Comparison of ENCODE assay signal across 8 cellular contexts in genomic region chr9:34651876-34652602, GRCh38. TPM values are rescaled to one million over a fixed set of nuclear protein-coding genes. Genes with fewer than 3 reads are reported as not detected.
DNase-seq lines count a peak whose midpoint lies in the region; ATAC-seq, FAIRE-seq and TF ChIP-seq lines count a peak whose summit lies in the region.

IL11RA (plus strand) TSS chr9:34652185; CDS start chr9:34655218, 3,033 bp downstream.

- no peaks in the 10 kb centered on the region for H3K9me3 Mint-ChIP-seq in activated CD4-positive, alpha-beta memory T cell treated with anti-CD3 and anti-CD28 coated beads for 36 hours

- no peaks in the 10 kb centered on the region for H3K27me3 ChIP-seq in endothelial cell of umbilical vein (ENCODE audit: control insufficient read depth in 2 of 2, insufficient read depth in 2 of 2, low read length in 2 of 2)

- no peaks in the 10 kb centered on the region for H3K9me3 ChIP-seq in endothelial cell of umbilical vein (replicated peaks; ENCODE audit: control insufficient read depth, insufficient read depth, low read length)

- TF ChIP-seq POLR2A in endothelial cell of umbilical vein (IDR thresholded peaks at IDR 0.05; ENCODE audit: low read depth, low read length), result no peak

- POLR2A ChIA-PET in activated CD4-positive, alpha-beta memory T cell treated with anti-CD3 and anti-CD28 coated beads for 36 hours (lab: Charles Lee), result interaction anchor here (1.5 kb wide), 1 partner anchor 13 kb away, joined by 3 read pairs; no protein-coding TSS in a partner anchor
- POLR2A ChIA-PET in endothelial cell of umbilical vein (lab: Charles Lee), result no interaction called here

- H3K9me1 ChIP-seq in endothelial cell of umbilical vein (replicated peaks; ENCODE audit: control insufficient read depth, extremely low read depth, insufficient read depth, low read length), result no peaks in the 10 kb centered on the region

- FAIRE-seq in endothelial cell of umbilical vein (lab: Jason Lieb, UNC), result peak; percentile 90

- H3K36me3 ChIP-seq in endothelial cell of umbilical vein (ENCODE audit: control insufficient read depth in 2 of 2, extremely low read depth in 1 of 2, insufficient read depth in 2 of 2, low read length in 2 of 2), result peaks cover 0 to 14% of the 10 kb centered on the region in 2 experiments

- H3K9ac ChIP-seq in endothelial cell of umbilical vein (replicated peaks; ENCODE audit: extremely low read depth, insufficient read depth, low read length), result peak within 1 kb of the TSS; percentile 12

- peak within 1 kb of the TSS; percentile 44 for H3K4me2 ChIP-seq in endothelial cell of umbilical vein (ENCODE audit: insufficient read depth, low read length)

- H3K4me1 ChIP-seq in endothelial cell of umbilical vein (ENCODE audit: control insufficient read depth, extremely low read depth, insufficient read depth, low read length), result peaks cover 32% of the 10 kb centered on the region

- peak within 1 kb of the TSS; percentile 44 for H3K27ac Mint-ChIP-seq in activated CD4-positive, alpha-beta memory T cell treated with anti-CD3 and anti-CD28 coated beads for 36 hours

- no peaks in the 10 kb centered on the region for H4K20me1 ChIP-seq in endothelial cell of umbilical vein (replicated peaks; ENCODE audit: control insufficient read depth, extremely low read depth, insufficient read depth, low read length)

- no peak within 1 kb of the TSS for H3K27ac ChIP-seq in endothelial cell of umbilical vein (ENCODE audit: insufficient read depth, low read depth, low read length)

- ATAC-seq in GM19463 (IDR thresholded peaks at IDR 0.05; ENCODE audit: unreplicated experiment) (no peak), HG03108 (IDR thresholded peaks at IDR 0.05; ENCODE audit: unreplicated experiment) (no peak)

- peaks cover 29% of the 10 kb centered on the region for H3K36me3 Mint-ChIP-seq in activated CD4-positive, alpha-beta memory T cell treated with anti-CD3 and anti-CD28 coated beads for 36 hours

- TF ChIP-seq CTCF in endothelial cell of umbilical vein (IDR thresholded peaks at IDR 0.05; ENCODE audit: extremely low read depth in 1 of 2, insufficient read depth in 1 of 2, low read depth in 1 of 2, low read length in 2 of 2), result no peak

- H3K4me1 Mint-ChIP-seq in activated CD4-positive, alpha-beta memory T cell treated with anti-CD3 and anti-CD28 coated beads for 36 hours (ENCODE audit: low read depth), result peaks cover 36% of the 10 kb centered on the region

- H2AFZ ChIP-seq in endothelial cell of umbilical vein (ENCODE audit: low read depth, low read length), result peak within 1 kb of the TSS; percentile 43

- H3K27me3 Mint-ChIP-seq in activated CD4-positive, alpha-beta memory T cell treated with anti-CD3 and anti-CD28 coated beads for 36 hours, result no peaks in the 10 kb centered on the region

- dilution Hi-C loops in endothelial cell of umbilical vein (cut with MboI; ENCODE audit: extremely low pct_ligation_motif_present, low sequenced_read_pairs), result no loop called here

- H3K79me2 ChIP-seq in endothelial cell of umbilical vein (ENCODE audit: control insufficient read depth, insufficient read depth, low read length), result peaks cover 6% of the 10 kb centered on the region

- DNase-seq in DMS 273 (lab: John Stamatoyannopoulos, UW; ENCODE audit: unreplicated experiment) (peak; percentile 82), LoVo (ENCODE audit: low spot score) (peak; percentile 71), endothelial cell of umbilical vein (ENCODE audit: low read depth, low spot score) (peak; percentile 82), lung microvascular endothelial cell (ENCODE audit: low read depth in 2 of 2) (peak; percentile 83 to 89)
- DNase-seq in activated CD4-positive, alpha-beta memory T cell treated with anti-CD3 and anti-CD28 coated beads for 36 hours, result peak; percentile 79
- DNase-seq in stimulated activated CD8-positive, alpha-beta memory T cell treated with anti-CD3 and anti-CD28 coated beads, Interleukin-4, amount 100 ng/mL, for 24 hours (ENCODE audit: low read depth), result peak; percentile 39

- intact Hi-C loops in activated CD4-positive, alpha-beta memory T cell treated with anti-CD3 and anti-CD28 coated beads for 36 hours (cut with micrococcal nuclease), result no loop called here
- intact Hi-C loops in endothelial cell of umbilical vein (cut with micrococcal nuclease), result loop anchor here (1.0 kb wide), 1 partner anchor 13 kb away; no protein-coding TSS in a partner anchor

- peak within 1 kb of the TSS; percentile 0 to 27 (median 13) for H3K4me3 ChIP-seq in endothelial cell of umbilical vein (replicated peaks in 1 of 3; ENCODE audit: insufficient read depth in 1 of 3, low read depth in 1 of 3, low read length in 3 of 3)

- H3K4me3 Mint-ChIP-seq in activated CD4-positive, alpha-beta memory T cell treated with anti-CD3 and anti-CD28 coated beads for 36 hours, result peak within 1 kb of the TSS; percentile 16

- BruUV-seq in endothelial cell of umbilical vein (replicated peaks; lab: Mats Ljungman, UMichigan), result no TSS peak

- CTCF ChIA-PET in activated CD4-positive, alpha-beta memory T cell treated with anti-CD3 and anti-CD28 coated beads for 36 hours (lab: Charles Lee), result interaction anchor here (0.9 to 1.0 kb wide), 2 partner anchors 18 to 50 kb away, joined by 3 read pairs; no protein-coding TSS in a partner anchor
- CTCF ChIA-PET in endothelial cell of umbilical vein (lab: Charles Lee), result interaction anchor here (1.0 to 1.6 kb wide), 3 partner anchors 9 to 18 kb away, joined by 3 to 8 read pairs (median 6); no protein-coding TSS in a partner anchor

TF ChIP-seq in endothelial cell of umbilical vein, 7 proteins besides CTCF, POLR2A, EP300 and RAD21:
- TF ChIP-seq FOS (IDR thresholded peaks at IDR 0.05; ENCODE audit: borderline replicate concordance, insufficient read depth, low read length), result no peak
- no peak for TF ChIP-seq POLR2AphosphoS5 (IDR thresholded peaks at IDR 0.05; ENCODE audit: insufficient read depth, low read depth, low read length)
- TF ChIP-seq JUN (IDR thresholded peaks at IDR 0.05; ENCODE audit: borderline replicate concordance, insufficient read depth, insufficient read length, low read depth), result no peak
- no peak for TF ChIP-seq GATA2 (IDR thresholded peaks at IDR 0.05; ENCODE audit: insufficient read depth, insufficient read length, low read depth, low read length)

RNA-seq across cellular contexts. Expression of gene IL11RA, which starts in this region (rescaled TPM):
- total RNA-seq in activated CD4-positive, alpha-beta memory T cell treated with anti-CD3 and anti-CD28 coated beads for 36 hours, result 10 to 100 TPM; 19.3 to 22.1 TPM
- 13.6 and 15.3 TPM in 2 replicates for total RNA-seq in endothelial cell of umbilical vein
- polyA plus RNA-seq in endothelial cell of umbilical vein, result 18.6 and 22.5 TPM in 2 replicates
- 7.2 and 10.3 TPM in 2 replicates for polyA plus RNA-seq in endothelial cell of umbilical vein (2011; cell fraction: cytosol; rRNA removed)
- 49.6 and 67.6 TPM in 2 replicates for polyA plus RNA-seq in endothelial cell of umbilical vein (2011; cell fraction: nucleus; rRNA removed)
- 5.0 and 9.8 TPM in 2 replicates for polyA plus RNA-seq in endothelial cell of umbilical vein (2012)
- polyA minus RNA-seq in endothelial cell of umbilical vein, result 6.8 and 10.8 TPM in 2 replicates
- polyA minus RNA-seq in endothelial cell of umbilical vein (2011; cell fraction: cytosol; rRNA and poly(A)+ RNA removed), result 2.8 TPM
- polyA minus RNA-seq in endothelial cell of umbilical vein (2011; cell fraction: nucleus; rRNA and poly(A)+ RNA removed), result 12.5 and 16.8 TPM in 2 replicates
- 3.3 and 3.4 TPM in 2 replicates for total RNA-seq in lung microvascular endothelial cell
